Comparison of ENCODE assay signal across 1 cellular context in the genomic region with DNA sequence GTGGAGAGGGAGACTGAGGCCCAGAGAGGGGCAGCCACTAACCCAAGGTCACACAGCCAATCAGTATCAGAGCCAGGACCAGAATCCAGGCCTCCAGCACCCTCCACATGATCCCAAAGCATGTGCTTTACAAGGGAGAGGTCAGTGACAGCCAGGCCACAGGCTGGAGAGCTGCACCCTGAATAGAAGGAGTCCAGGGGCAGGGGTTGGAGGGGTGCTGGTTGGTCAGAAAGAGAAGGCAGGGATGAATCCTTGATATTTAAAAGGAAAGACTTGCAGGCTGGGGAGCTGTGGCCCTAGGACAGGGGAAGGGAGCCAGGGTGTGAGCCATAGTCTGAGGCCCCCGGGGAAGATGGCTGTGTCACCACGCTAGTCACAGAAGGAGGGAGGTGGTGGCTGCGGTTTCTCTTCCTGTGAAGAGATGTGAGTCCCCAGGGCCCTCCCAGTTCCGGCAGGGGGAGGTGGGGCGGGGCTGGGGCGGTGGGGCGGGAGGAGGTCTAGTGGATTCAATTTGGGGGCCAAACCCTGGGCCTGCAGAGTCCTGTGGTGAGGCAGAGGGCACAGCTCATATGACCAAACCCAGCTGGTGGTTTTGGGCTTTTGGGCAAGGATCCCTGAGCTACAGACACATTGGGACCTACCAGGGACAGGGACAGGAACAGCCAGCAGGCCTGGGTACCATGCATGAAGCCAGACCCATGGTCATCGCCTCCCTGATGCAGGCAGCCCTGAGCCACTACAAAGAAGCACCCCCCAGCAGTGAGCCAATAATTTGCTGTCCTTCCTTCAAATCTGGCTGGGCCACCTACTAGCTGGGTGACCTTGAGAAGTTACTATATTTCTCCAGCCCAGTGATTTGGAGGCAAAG.
TF ChIP-seq lines count a peak whose summit lies in the region.

No MANE protein-coding gene starts in this region.

TF ChIP-seq in GM12878, 131 proteins besides CTCF, POLR2A, EP300 and RAD21 (continued from another document and continues in another):
- TF ChIP-seq KAT2A (conservative IDR thresholded peaks at IDR 0.05; ENCODE audit: control insufficient read depth, low read depth, low read length) (no peak), MXI1 (IDR thresholded peaks at IDR 0.05; ENCODE audit: low read depth, low read length) (0 out of 2 replicates have a peak, but pooled peaks have one; percentile 24), CBX3 (IDR thresholded peaks at IDR 0.05; ENCODE audit: borderline replicate concordance, low read depth) (no peak), EED (IDR thresholded peaks at IDR 0.05; ENCODE audit: low read depth) (peak; percentile 39; the same call in 1 of the 2 replicates), TCF12 (IDR thresholded peaks at IDR 0.05; ENCODE audit: low read depth, low read length) (0 out of 2 replicates have a peak, but pooled peaks have one; percentile 31), YBX1 (IDR thresholded peaks at IDR 0.05) (no peak), CEBPB (IDR thresholded peaks at IDR 0.05; ENCODE audit: borderline replicate concordance in 1 of 2, low read depth in 2 of 2, low read length in 2 of 2) (no peak), RELA (IDR thresholded peaks at IDR 0.05; ENCODE audit: borderline replicate concordance, partially characterized antibody) (no peak), IKZF2 (IDR thresholded peaks at IDR 0.05) (peak in 1 of 2 experiments; percentile 38; a peak in 1 of 4 replicates), CBFB (IDR thresholded peaks at IDR 0.05; ENCODE audit: low read depth) (peak; percentile 63; the same call in 1 of the 2 replicates), TAF1 (IDR thresholded peaks at IDR 0.05; ENCODE audit: borderline replicate concordance, low read depth, low read length) (peak; percentile 53; the same call in 1 of the 2 replicates), POLR2AphosphoS5 (IDR thresholded peaks at IDR 0.05; ENCODE audit: low read length) (peak; percentile 53; the same call in 1 of the 2 replicates), EZH2 (IDR thresholded peaks at IDR 0.05; ENCODE audit: borderline replicate concordance, control insufficient read depth, low read depth, low read length) (no peak), NBN (IDR thresholded peaks at IDR 0.05) (peak; percentile 13; the same call in 1 of the 2 replicates), CHD4 (IDR thresholded peaks at IDR 0.05) (no peak), ZSCAN29 (IDR thresholded peaks at IDR 0.05) (no peak), SPI1 (IDR thresholded peaks at IDR 0.05; ENCODE audit: borderline replicate concordance, insufficient read depth, low read depth, low read length) (no peak), ATF7 (IDR thresholded peaks at IDR 0.05; ENCODE audit: low read depth) (peak; percentile 9; the same call in 1 of the 2 replicates), SMARCA5 (IDR thresholded peaks at IDR 0.05) (peak; percentile 95), BMI1 (IDR thresholded peaks at IDR 0.05; ENCODE audit: borderline replicate concordance) (no peak), SUZ12 (IDR thresholded peaks at IDR 0.05; ENCODE audit: unreplicated experiment) (no peak), MTA2 (IDR thresholded peaks at IDR 0.05; ENCODE audit: low read depth) (peak; percentile 19; the same call in 1 of the 2 replicates), SIN3A (IDR thresholded peaks at IDR 0.05; ENCODE audit: low read depth, low read length) (no peak), BACH1 (IDR thresholded peaks at IDR 0.05; ENCODE audit: borderline replicate concordance) (no peak), NFIC (IDR thresholded peaks at IDR 0.05; ENCODE audit: low read depth, low read length) (no peak), SP1 (IDR thresholded peaks at IDR 0.05; ENCODE audit: low read depth, low read length) (peak; percentile 49), BHLHE40 (IDR thresholded peaks at IDR 0.05; ENCODE audit: borderline replicate concordance in 1 of 2, low read depth in 2 of 2, low read length in 1 of 2) (0 out of 4 replicates have a peak, but pooled peaks of 1 of the 2 experiments have one; percentile 7)
- TF ChIP-seq, protein P1, sequence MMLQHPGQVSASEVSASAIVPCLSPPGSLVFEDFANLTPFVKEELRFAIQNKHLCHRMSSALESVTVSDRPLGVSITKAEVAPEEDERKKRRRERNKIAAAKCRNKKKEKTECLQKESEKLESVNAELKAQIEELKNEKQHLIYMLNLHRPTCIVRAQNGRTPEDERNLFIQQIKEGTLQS (IDR thresholded peaks at IDR 0.05; ENCODE audit: borderline replicate concordance, extremely low read depth, low read depth, low read length) = no peak
- TF ChIP-seq, protein P2, sequence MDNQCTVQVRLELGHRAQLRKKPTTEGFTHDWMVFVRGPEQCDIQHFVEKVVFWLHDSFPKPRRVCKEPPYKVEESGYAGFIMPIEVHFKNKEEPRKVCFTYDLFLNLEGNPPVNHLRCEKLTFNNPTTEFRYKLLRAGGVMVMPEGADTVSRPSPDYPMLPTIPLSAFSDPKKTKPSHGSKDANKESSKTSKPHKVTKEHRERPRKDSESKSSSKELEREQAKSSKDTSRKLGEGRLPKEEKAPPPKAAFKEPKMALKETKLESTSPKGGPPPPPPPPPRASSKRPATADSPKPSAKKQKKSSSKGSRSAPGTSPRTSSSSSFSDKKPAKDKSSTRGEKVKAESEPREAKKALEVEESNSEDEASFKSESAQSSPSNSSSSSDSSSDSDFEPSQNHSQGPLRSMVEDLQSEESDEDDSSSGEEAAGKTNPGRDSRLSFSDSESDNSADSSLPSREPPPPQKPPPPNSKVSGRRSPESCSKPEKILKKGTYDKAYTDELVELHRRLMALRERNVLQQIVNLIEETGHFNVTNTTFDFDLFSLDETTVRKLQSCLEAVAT (IDR thresholded peaks at IDR 0.05) = peak; percentile 73
- TF ChIP-seq, protein P3, sequence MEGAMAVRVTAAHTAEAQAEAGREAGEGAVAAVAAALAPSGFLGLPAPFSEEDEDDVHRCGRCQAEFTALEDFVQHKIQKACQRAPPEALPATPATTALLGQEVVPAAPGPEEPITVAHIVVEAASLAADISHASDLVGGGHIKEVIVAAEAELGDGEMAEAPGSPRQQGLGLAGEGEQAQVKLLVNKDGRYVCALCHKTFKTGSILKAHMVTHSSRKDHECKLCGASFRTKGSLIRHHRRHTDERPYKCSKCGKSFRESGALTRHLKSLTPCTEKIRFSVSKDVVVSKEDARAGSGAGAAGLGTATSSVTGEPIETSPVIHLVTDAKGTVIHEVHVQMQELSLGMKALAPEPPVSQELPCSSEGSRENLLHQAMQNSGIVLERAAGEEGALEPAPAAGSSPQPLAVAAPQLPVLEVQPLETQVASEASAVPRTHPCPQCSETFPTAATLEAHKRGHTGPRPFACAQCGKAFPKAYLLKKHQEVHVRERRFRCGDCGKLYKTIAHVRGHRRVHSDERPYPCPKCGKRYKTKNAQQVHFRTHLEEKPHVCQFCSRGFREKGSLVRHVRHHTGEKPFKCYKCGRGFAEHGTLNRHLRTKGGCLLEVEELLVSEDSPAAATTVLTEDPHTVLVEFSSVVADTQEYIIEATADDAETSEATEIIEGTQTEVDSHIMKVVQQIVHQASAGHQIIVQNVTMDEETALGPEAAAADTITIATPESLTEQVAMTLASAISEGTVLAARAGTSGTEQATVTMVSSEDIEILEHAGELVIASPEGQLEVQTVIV (IDR thresholded peaks at IDR 0.05; ENCODE audit: borderline replicate concordance, partially characterized antibody) = no peak
- TF ChIP-seq, protein P4, sequence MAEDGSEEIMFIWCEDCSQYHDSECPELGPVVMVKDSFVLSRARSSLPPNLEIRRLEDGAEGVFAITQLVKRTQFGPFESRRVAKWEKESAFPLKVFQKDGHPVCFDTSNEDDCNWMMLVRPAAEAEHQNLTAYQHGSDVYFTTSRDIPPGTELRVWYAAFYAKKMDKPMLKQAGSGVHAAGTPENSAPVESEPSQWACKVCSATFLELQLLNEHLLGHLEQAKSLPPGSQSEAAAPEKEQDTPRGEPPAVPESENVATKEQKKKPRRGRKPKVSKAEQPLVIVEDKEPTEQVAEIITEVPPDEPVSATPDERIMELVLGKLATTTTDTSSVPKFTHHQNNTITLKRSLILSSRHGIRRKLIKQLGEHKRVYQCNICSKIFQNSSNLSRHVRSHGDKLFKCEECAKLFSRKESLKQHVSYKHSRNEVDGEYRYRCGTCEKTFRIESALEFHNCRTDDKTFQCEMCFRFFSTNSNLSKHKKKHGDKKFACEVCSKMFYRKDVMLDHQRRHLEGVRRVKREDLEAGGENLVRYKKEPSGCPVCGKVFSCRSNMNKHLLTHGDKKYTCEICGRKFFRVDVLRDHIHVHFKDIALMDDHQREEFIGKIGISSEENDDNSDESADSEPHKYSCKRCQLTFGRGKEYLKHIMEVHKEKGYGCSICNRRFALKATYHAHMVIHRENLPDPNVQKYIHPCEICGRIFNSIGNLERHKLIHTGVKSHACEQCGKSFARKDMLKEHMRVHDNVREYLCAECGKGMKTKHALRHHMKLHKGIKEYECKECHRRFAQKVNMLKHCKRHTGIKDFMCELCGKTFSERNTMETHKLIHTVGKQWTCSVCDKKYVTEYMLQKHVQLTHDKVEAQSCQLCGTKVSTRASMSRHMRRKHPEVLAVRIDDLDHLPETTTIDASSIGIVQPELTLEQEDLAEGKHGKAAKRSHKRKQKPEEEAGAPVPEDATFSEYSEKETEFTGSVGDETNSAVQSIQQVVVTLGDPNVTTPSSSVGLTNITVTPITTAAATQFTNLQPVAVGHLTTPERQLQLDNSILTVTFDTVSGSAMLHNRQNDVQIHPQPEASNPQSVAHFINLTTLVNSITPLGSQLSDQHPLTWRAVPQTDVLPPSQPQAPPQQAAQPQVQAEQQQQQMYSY (CRISPR knock-in tag; IDR thresholded peaks at IDR 0.05) = no peak
- TF ChIP-seq, protein P5, sequence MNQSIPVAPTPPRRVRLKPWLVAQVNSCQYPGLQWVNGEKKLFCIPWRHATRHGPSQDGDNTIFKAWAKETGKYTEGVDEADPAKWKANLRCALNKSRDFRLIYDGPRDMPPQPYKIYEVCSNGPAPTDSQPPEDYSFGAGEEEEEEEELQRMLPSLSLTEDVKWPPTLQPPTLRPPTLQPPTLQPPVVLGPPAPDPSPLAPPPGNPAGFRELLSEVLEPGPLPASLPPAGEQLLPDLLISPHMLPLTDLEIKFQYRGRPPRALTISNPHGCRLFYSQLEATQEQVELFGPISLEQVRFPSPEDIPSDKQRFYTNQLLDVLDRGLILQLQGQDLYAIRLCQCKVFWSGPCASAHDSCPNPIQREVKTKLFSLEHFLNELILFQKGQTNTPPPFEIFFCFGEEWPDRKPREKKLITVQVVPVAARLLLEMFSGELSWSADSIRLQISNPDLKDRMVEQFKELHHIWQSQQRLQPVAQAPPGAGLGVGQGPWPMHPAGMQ (IDR thresholded peaks at IDR 0.05; ENCODE audit: borderline replicate concordance) = no peak
- TF ChIP-seq, protein P6, sequence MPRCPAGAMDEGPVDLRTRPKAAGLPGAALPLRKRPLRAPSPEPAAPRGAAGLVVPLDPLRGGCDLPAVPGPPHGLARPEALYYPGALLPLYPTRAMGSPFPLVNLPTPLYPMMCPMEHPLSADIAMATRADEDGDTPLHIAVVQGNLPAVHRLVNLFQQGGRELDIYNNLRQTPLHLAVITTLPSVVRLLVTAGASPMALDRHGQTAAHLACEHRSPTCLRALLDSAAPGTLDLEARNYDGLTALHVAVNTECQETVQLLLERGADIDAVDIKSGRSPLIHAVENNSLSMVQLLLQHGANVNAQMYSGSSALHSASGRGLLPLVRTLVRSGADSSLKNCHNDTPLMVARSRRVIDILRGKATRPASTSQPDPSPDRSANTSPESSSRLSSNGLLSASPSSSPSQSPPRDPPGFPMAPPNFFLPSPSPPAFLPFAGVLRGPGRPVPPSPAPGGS (IDR thresholded peaks at IDR 0.05; ENCODE audit: borderline replicate concordance, insufficient read depth, low read depth, low read length, poor library complexity, severe bottlenecking) = no peak
- TF ChIP-seq, protein P7, sequence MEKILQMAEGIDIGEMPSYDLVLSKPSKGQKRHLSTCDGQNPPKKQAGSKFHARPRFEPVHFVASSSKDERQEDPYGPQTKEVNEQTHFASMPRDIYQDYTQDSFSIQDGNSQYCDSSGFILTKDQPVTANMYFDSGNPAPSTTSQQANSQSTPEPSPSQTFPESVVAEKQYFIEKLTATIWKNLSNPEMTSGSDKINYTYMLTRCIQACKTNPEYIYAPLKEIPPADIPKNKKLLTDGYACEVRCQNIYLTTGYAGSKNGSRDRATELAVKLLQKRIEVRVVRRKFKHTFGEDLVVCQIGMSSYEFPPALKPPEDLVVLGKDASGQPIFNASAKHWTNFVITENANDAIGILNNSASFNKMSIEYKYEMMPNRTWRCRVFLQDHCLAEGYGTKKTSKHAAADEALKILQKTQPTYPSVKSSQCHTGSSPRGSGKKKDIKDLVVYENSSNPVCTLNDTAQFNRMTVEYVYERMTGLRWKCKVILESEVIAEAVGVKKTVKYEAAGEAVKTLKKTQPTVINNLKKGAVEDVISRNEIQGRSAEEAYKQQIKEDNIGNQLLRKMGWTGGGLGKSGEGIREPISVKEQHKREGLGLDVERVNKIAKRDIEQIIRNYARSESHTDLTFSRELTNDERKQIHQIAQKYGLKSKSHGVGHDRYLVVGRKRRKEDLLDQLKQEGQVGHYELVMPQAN (conservative IDR thresholded peaks at IDR 0.05) = no peak
- TF ChIP-seq, protein P8, sequence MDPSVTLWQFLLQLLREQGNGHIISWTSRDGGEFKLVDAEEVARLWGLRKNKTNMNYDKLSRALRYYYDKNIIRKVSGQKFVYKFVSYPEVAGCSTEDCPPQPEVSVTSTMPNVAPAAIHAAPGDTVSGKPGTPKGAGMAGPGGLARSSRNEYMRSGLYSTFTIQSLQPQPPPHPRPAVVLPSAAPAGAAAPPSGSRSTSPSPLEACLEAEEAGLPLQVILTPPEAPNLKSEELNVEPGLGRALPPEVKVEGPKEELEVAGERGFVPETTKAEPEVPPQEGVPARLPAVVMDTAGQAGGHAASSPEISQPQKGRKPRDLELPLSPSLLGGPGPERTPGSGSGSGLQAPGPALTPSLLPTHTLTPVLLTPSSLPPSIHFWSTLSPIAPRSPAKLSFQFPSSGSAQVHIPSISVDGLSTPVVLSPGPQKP (IDR thresholded peaks at IDR 0.05; ENCODE audit: low read depth, low read length) = peak; percentile 51; the same call in 1 of the 2 replicates
- TF ChIP-seq, protein P9, sequence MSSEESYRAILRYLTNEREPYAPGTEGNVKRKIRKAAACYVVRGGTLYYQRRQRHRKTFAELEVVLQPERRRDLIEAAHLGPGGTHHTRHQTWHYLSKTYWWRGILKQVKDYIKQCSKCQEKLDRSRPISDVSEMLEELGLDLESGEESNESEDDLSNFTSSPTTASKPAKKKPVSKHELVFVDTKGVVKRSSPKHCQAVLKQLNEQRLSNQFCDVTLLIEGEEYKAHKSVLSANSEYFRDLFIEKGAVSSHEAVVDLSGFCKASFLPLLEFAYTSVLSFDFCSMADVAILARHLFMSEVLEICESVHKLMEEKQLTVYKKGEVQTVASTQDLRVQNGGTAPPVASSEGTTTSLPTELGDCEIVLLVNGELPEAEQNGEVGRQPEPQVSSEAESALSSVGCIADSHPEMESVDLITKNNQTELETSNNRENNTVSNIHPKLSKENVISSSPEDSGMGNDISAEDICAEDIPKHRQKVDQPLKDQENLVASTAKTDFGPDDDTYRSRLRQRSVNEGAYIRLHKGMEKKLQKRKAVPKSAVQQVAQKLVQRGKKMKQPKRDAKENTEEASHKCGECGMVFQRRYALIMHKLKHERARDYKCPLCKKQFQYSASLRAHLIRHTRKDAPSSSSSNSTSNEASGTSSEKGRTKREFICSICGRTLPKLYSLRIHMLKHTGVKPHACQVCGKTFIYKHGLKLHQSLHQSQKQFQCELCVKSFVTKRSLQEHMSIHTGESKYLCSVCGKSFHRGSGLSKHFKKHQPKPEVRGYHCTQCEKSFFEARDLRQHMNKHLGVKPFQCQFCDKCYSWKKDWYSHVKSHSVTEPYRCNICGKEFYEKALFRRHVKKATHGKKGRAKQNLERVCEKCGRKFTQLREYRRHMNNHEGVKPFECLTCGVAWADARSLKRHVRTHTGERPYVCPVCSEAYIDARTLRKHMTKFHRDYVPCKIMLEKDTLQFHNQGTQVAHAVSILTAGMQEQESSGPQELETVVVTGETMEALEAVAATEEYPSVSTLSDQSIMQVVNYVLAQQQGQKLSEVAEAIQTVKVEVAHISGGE (CRISPR knock-in tag; IDR thresholded peaks at IDR 0.05) = no peak
